Comparison of ENCODE assay signal across 14 cellular contexts in genomic region chr4:38067499-38067898, GRCh38.
"Had no signal": no experiment of that assay in that cellular context is flagged by ENCODE, and none has a peak within 500 bp of the region (broad histone marks: within the 10 kb centered on the region; RNA-seq: fewer than 3 reads in every experiment).

No MANE protein-coding gene starts in this region.

- H3K27ac ChIP-seq: ascending aorta, esophagus squamous epithelium, left lung, tibial artery, vagina had no signal

- H3K36me3 ChIP-seq: vagina had no signal

- H3K4me3 Mint-ChIP-seq: activated CD8-positive, alpha-beta memory T cell treated with anti-CD3 and anti-CD28 coated beads, Interleukin-2, amount 10 ng/mL, durations not matched to agents 7 days and 5 days; activated naive CD8-positive, alpha-beta T cell treated with anti-CD3 and anti-CD28 coated beads, Interleukin-2, amount 10 ng/mL, durations not matched to agents 7 days and 5 days; neural crest cell had no signal

- DNase-seq: activated CD4-positive, alpha-beta T cell treated with anti-CD3 and anti-CD28 coated beads for 1 hour; activated CD4-positive, alpha-beta T cell treated with anti-CD3 and anti-CD28 coated beads, Interleukin-2, amount 50 U/mL, for 48 hours; activated CD8-positive, alpha-beta memory T cell treated with anti-CD3 and anti-CD28 coated beads, Interleukin-2, amount 10 ng/mL, durations not matched to agents 7 days and 5 days; activated gamma-delta T cell treated with Interleukin-2 at 50 U/mL for 16 hours; activated naive CD8-positive, alpha-beta T cell treated with anti-CD3 and anti-CD28 coated beads, Interleukin-2, amount 10 ng/mL, durations not matched to agents 7 days and 5 days; activated T-cell treated with anti-CD3 and anti-CD28 coated beads, Interleukin-2, amount 50 U/mL, for 48 hours; esophagus squamous epithelium; foreskin keratinocyte; head of caudate nucleus; left lung; tibial artery had no signal

- H3K27me3 Mint-ChIP-seq: activated CD8-positive, alpha-beta memory T cell treated with anti-CD3 and anti-CD28 coated beads, Interleukin-2, amount 10 ng/mL, durations not matched to agents 7 days and 5 days; activated naive CD8-positive, alpha-beta T cell treated with anti-CD3 and anti-CD28 coated beads, Interleukin-2, amount 10 ng/mL, durations not matched to agents 7 days and 5 days had no signal

- H3K27ac Mint-ChIP-seq: activated CD8-positive, alpha-beta memory T cell treated with anti-CD3 and anti-CD28 coated beads, Interleukin-2, amount 10 ng/mL, durations not matched to agents 7 days and 5 days; activated naive CD8-positive, alpha-beta T cell treated with anti-CD3 and anti-CD28 coated beads, Interleukin-2, amount 10 ng/mL, durations not matched to agents 7 days and 5 days had no signal

- ATAC-seq: activated CD8-positive, alpha-beta memory T cell treated with anti-CD3 and anti-CD28 coated beads, Interleukin-2, amount 10 ng/mL, durations not matched to agents 7 days and 5 days; foreskin keratinocyte; left lung had no signal

- H3K9me3 ChIP-seq: ascending aorta, esophagus squamous epithelium, left lung, tibial artery, vagina had no signal

- H3K4me3 ChIP-seq: ascending aorta, esophagus squamous epithelium, left lung, tibial artery, vagina had no signal

- H3K27me3 ChIP-seq: ascending aorta, esophagus squamous epithelium, foreskin keratinocyte, left lung, tibial artery, vagina had no signal

- H3K9me3 Mint-ChIP-seq: activated naive CD8-positive, alpha-beta T cell treated with anti-CD3 and anti-CD28 coated beads, Interleukin-2, amount 10 ng/mL, durations not matched to agents 7 days and 5 days; neural crest cell had no signal
